In the genomic region with DNA sequence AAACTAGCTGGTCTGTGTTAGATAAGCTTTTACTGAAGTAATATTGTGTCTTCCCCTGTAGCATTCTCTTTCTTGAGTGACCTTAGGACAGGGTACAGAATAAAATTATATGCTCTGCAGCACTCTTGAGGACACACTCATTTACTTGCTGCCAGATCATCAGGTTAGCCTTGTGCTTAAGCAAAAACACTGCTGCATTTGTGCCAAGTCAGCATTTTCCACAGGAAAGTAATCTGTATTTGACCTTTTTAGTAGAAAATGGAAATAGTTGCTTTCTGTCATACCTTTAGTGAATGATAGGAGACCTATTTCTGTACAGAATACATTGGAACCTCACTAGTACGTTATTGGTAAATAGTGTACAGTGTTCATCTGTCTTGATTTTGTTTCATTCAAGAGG, we compare ENCODE assay signal across 21 cellular contexts.
"Had no signal": no experiment of that assay in that cellular context is flagged by ENCODE, and none has a peak within 500 bp of the region (broad histone marks: within the 10 kb centered on the region; RNA-seq: fewer than 3 reads in every experiment).

No MANE protein-coding gene starts in this region.

- H3K4me3 Mint-ChIP-seq: activated B cell treated with CpG ODN at 0.5 μM for 24 hours; activated CD4-positive, alpha-beta T cell treated with anti-CD3 and anti-CD28 coated beads, Interleukin-2, amount 10 ng/mL, durations not matched to agents 7 days and 5 days; activated naive CD8-positive, alpha-beta T cell; central memory CD8-positive, alpha-beta T cell; dendritic cell treated with granulocyte-macrophage colony-stimulating factor and Interleukin-4, amounts not matched to agents 40 ng/mL and 50 ng/mL, for 4 days; effector memory CD8-positive, alpha-beta T cell; nephron; stimulated activated naive CD8-positive, alpha-beta T cell treated with anti-CD3 and anti-CD28 coated beads, Interleukin-15, Interleukin-2, amounts not matched to agents 100 ng/mL and 50 ng/mL, for 24 hours had no signal

- ATAC-seq: effector memory CD8-positive, alpha-beta T cell; upper lobe of right lung had no signal

- H3K27me3 Mint-ChIP-seq: activated B cell treated with CpG ODN at 0.5 μM for 24 hours; activated CD4-positive, alpha-beta T cell treated with anti-CD3 and anti-CD28 coated beads, Interleukin-2, amount 10 ng/mL, durations not matched to agents 7 days and 5 days; activated naive CD8-positive, alpha-beta T cell; central memory CD8-positive, alpha-beta T cell; dendritic cell treated with granulocyte-macrophage colony-stimulating factor and Interleukin-4, amounts not matched to agents 40 ng/mL and 50 ng/mL, for 4 days; effector memory CD8-positive, alpha-beta T cell; progenitor cell of endocrine pancreas; stimulated activated naive CD8-positive, alpha-beta T cell treated with anti-CD3 and anti-CD28 coated beads, Interleukin-15, Interleukin-2, amounts not matched to agents 100 ng/mL and 50 ng/mL, for 24 hours had no signal

- H3K27me3 ChIP-seq: brain microvascular endothelial cell, right atrium auricular region, upper lobe of right lung had no signal

- H3K4me3 ChIP-seq: right atrium auricular region, upper lobe of right lung had no signal

- H3K9me3 ChIP-seq: right atrium auricular region, upper lobe of right lung had no signal

- H3K4me1 Mint-ChIP-seq: activated B cell treated with CpG ODN at 0.5 μM for 24 hours; central memory CD8-positive, alpha-beta T cell had no signal

- H3K4me1 ChIP-seq: right atrium auricular region, upper lobe of right lung had no signal

- H3K9me3 Mint-ChIP-seq: activated B cell treated with CpG ODN at 0.5 μM for 24 hours; activated CD4-positive, alpha-beta T cell treated with anti-CD3 and anti-CD28 coated beads, Interleukin-2, amount 10 ng/mL, durations not matched to agents 7 days and 5 days; central memory CD8-positive, alpha-beta T cell; dendritic cell treated with granulocyte-macrophage colony-stimulating factor and Interleukin-4, amounts not matched to agents 40 ng/mL and 50 ng/mL, for 4 days; effector memory CD8-positive, alpha-beta T cell; nephron; stimulated activated naive CD8-positive, alpha-beta T cell treated with anti-CD3 and anti-CD28 coated beads, Interleukin-15, Interleukin-2, amounts not matched to agents 100 ng/mL and 50 ng/mL, for 24 hours had no signal

- H3K27ac Mint-ChIP-seq: activated B cell treated with CpG ODN at 0.5 μM for 24 hours; activated CD4-positive, alpha-beta T cell treated with anti-CD3 and anti-CD28 coated beads, Interleukin-2, amount 10 ng/mL, durations not matched to agents 7 days and 5 days; activated naive CD8-positive, alpha-beta T cell; dendritic cell treated with granulocyte-macrophage colony-stimulating factor and Interleukin-4, amounts not matched to agents 40 ng/mL and 50 ng/mL, for 4 days; progenitor cell of endocrine pancreas; stimulated activated naive CD8-positive, alpha-beta T cell treated with anti-CD3 and anti-CD28 coated beads, Interleukin-15, Interleukin-2, amounts not matched to agents 100 ng/mL and 50 ng/mL, for 24 hours had no signal

- DNase-seq: activated B cell treated with CpG ODN at 0.5 μM for 24 hours; activated CD4-positive, alpha-beta T cell treated with anti-CD3 and anti-CD28 coated beads, Interleukin-2, amount 10 ng/mL, durations not matched to agents 7 days and 5 days; activated effector memory CD4-positive, alpha-beta T cell treated with anti-CD3 and anti-CD28 coated beads, Interleukin-2, amount 50 U/mL, for 16 hours; activated T-cell treated with anti-CD3 and anti-CD28 coated beads, Interleukin-2, amount 50 U/mL, for 1 hour; brain microvascular endothelial cell; effector memory CD8-positive, alpha-beta T cell; foreskin melanocyte; head of caudate nucleus; nucleus accumbens; stimulated activated CD4-positive, alpha-beta T cell treated with anti-CD3 and anti-CD28 coated beads, Interleukin-4, amount 100 ng/mL, for 24 hours; T-helper 2 cell; upper lobe of right lung had no signal

- H3K27ac ChIP-seq: brain microvascular endothelial cell, epithelial cell of prostate, right atrium auricular region, upper lobe of right lung had no signal

- FAIRE-seq: TTC549 had no signal

- H3K36me3 ChIP-seq: brain microvascular endothelial cell, right atrium auricular region, upper lobe of right lung had no signal
